8 cellular contexts compared by ENCODE assay signal in genomic region chr12:56266634-56267442, GRCh38. TPM values are rescaled to one million over a fixed set of nuclear protein-coding genes. Genes with fewer than 3 reads are reported as not detected.
DNase-seq lines count a peak whose midpoint lies in the region; ATAC-seq and TF ChIP-seq lines count a peak whose summit lies in the region.

Gene COQ10A, plus strand, starts transcription at chr12:56266942. Its CDS starts 177 bp downstream, at chr12:56267119.

- H3K27me3 Mint-ChIP-seq in activated naive CD8-positive, alpha-beta T cell treated with anti-CD3 and anti-CD28 coated beads, Interleukin-2, amount 10 ng/mL, durations not matched to agents 7 days and 5 days: no peaks in the 10 kb centered on the region

- POLR2A ChIA-PET in activated naive CD8-positive, alpha-beta T cell treated with anti-CD3 and anti-CD28 coated beads, Interleukin-2, amount 10 ng/mL, durations not matched to agents 7 days and 5 days (lab: Charles Lee): interaction anchor here (0.6 to 1.8 kb wide), 19 partner anchors 9 to 182 kb away, joined by 3 to 16 read pairs (median 4); partner anchors contain the start of genes ANKRD52, CNPY2, CS and IL23A

- H3K4me3 Mint-ChIP-seq in activated naive CD8-positive, alpha-beta T cell treated with anti-CD3 and anti-CD28 coated beads, Interleukin-2, amount 10 ng/mL, durations not matched to agents 7 days and 5 days: peak within 1 kb of the TSS; percentile 95

- no peaks in the 10 kb centered on the region for H3K79me2 ChIP-seq in SU-DHL-6 (ENCODE audit: insufficient read depth, low read length)

- H3K4me3 ChIP-seq in GM12865 (ENCODE audit: low read depth, low read length): peak within 1 kb of the TSS; percentile 65
- peak within 1 kb of the TSS; percentile 77 for H3K4me3 ChIP-seq in SU-DHL-6 (ENCODE audit: insufficient read depth, low read length, poor library complexity, severe bottlenecking)
- peak within 1 kb of the TSS; percentile 76 for H3K4me3 ChIP-seq in ovary
- peak within 1 kb of the TSS; percentile 8 to 69 (median 53) for H3K4me3 ChIP-seq in thyroid gland (replicated peaks in 1 of 3)

- peak within 1 kb of the TSS; percentile 91 for H2AFZ ChIP-seq in SU-DHL-6 (ENCODE audit: low read depth, low read length, severe bottlenecking)

- H3K9ac ChIP-seq in SU-DHL-6 (ENCODE audit: low read length): peak within 1 kb of the TSS; percentile 74

- H3K9me3 ChIP-seq in SU-DHL-6 (ENCODE audit: insufficient read depth, low read length) (no peaks in the 10 kb centered on the region), ovary (no peaks in the 10 kb centered on the region), thyroid gland (no peaks in the 10 kb centered on the region)

- peak within 1 kb of the TSS; percentile 82 for H3K27ac Mint-ChIP-seq in activated naive CD8-positive, alpha-beta T cell treated with anti-CD3 and anti-CD28 coated beads, Interleukin-2, amount 10 ng/mL, durations not matched to agents 7 days and 5 days

- H3K27ac ChIP-seq in SU-DHL-6 (ENCODE audit: low read depth, low read length) (peak within 1 kb of the TSS; percentile 75), ovary (peak within 1 kb of the TSS; percentile 89 to 93), thyroid gland (peak within 1 kb of the TSS; percentile 86 to 91 (median 89))

- DNase-seq in GM12865 (ENCODE audit: low read depth): peak; percentile 89
- peak; percentile 75 for DNase-seq in NCI-H1092 treated with DMSO at 0.1 percent for 48 hours (lab: John Stamatoyannopoulos, UW)
- DNase-seq in activated naive CD8-positive, alpha-beta T cell treated with anti-CD3 and anti-CD28 coated beads, Interleukin-2, amount 10 ng/mL, durations not matched to agents 7 days and 5 days: peak; percentile 91
- DNase-seq in Right ventricle myocardium inferior (ENCODE audit: missing footprints): peak; percentile 94
- peak; percentile 90 to 93 (median 92) for DNase-seq in ovary
- DNase-seq in thyroid gland: peak; percentile 91 to 94

- no peaks in the 10 kb centered on the region for H3K9me3 Mint-ChIP-seq in activated naive CD8-positive, alpha-beta T cell treated with anti-CD3 and anti-CD28 coated beads, Interleukin-2, amount 10 ng/mL, durations not matched to agents 7 days and 5 days

- no peak for TF ChIP-seq EP300 in ovary (IDR thresholded peaks at IDR 0.05)

- TF ChIP-seq POLR2A in ovary (IDR thresholded peaks at IDR 0.05): peak; percentile 91
- peak; percentile 37 to 91 for TF ChIP-seq POLR2A in thyroid gland (IDR thresholded peaks at IDR 0.05)

- TF ChIP-seq CTCF in GM12865 (IDR thresholded peaks at IDR 0.05; ENCODE audit: insufficient read depth, low read depth, low read length, missing control alignments) (peak; percentile 56), SU-DHL-6 (IDR thresholded peaks at IDR 0.05; ENCODE audit: insufficient read depth, low read length, poor library complexity, severe bottlenecking) (peak; percentile 25), ovary (IDR thresholded peaks at IDR 0.05) (peak; percentile 70 to 88 (median 84)), thyroid gland (IDR thresholded peaks at IDR 0.05) (peak in 5 of 6 experiments; percentile 24 to 81 (median 74))

- no peaks in the 10 kb centered on the region for H4K20me1 ChIP-seq in SU-DHL-6 (ENCODE audit: low read depth, low read length)

- H3K36me3 Mint-ChIP-seq in activated naive CD8-positive, alpha-beta T cell treated with anti-CD3 and anti-CD28 coated beads, Interleukin-2, amount 10 ng/mL, durations not matched to agents 7 days and 5 days: peaks cover 1% of the 10 kb centered on the region

- peaks cover 16% of the 10 kb centered on the region for H3K4me1 Mint-ChIP-seq in activated naive CD8-positive, alpha-beta T cell treated with anti-CD3 and anti-CD28 coated beads, Interleukin-2, amount 10 ng/mL, durations not matched to agents 7 days and 5 days

- H3F3A ChIP-seq in SU-DHL-6 (ENCODE audit: insufficient read depth): peaks cover 34% of the 10 kb centered on the region

- peak within 1 kb of the TSS; percentile 98 for H3K4me2 ChIP-seq in SU-DHL-6 (ENCODE audit: low read depth, low read length, poor library complexity, severe bottlenecking)

- H3K9me2 ChIP-seq in SU-DHL-6 (replicated peaks; ENCODE audit: insufficient read depth, low read length): no peaks in the 10 kb centered on the region

- intact Hi-C loops in Right ventricle myocardium inferior (cut with DNase I): loop anchor here (2.0 kb wide), 1 partner anchor 34 kb away; the partner anchor contains the start of gene CS
- intact Hi-C loops in ovary (cut with DNase I): no loop called here
- intact Hi-C loops in thyroid gland (cut with DNase I): no loop called here

- WGBS in ovary, 3 donors: 0 to 1% (median 0%) methylated on average over 66 to 71 of the region's 71 CpGs
- WGBS in thyroid gland, 2 donors: 0 to 1% methylated on average over 24 to 55 of the region's 71 CpGs

- no peaks in the 10 kb centered on the region for H3K27me3 ChIP-seq in SU-DHL-6 (ENCODE audit: low read length)
- H3K27me3 ChIP-seq in ovary: no peaks in the 10 kb centered on the region
- no peaks in the 10 kb centered on the region for H3K27me3 ChIP-seq in thyroid gland

- peaks cover 6% of the 10 kb centered on the region for H3K4me1 ChIP-seq in ovary (ENCODE audit: insufficient read depth)
- H3K4me1 ChIP-seq in thyroid gland: peaks cover 4 to 13% of the 10 kb centered on the region in 2 donors

- ATAC-seq in HG02610 (IDR thresholded peaks at IDR 0.05; ENCODE audit: unreplicated experiment) (peak; percentile 91), Right ventricle myocardium inferior (peak; percentile 95)
- ATAC-seq in activated naive CD8-positive, alpha-beta T cell treated with anti-CD3 and anti-CD28 coated beads, Interleukin-2, amount 10 ng/mL, durations not matched to agents 7 days and 5 days (ENCODE audit: low read depth): peak; percentile 92

- H3K36me3 ChIP-seq in SU-DHL-6 (ENCODE audit: low read length): 0 out of 2 replicates have a peak, but pooled peaks cover 6% of the 10 kb centered on the region
- no peaks in the 10 kb centered on the region for H3K36me3 ChIP-seq in ovary
- H3K36me3 ChIP-seq in thyroid gland: peaks cover 4 to 7% of the 10 kb centered on the region in 2 donors

RNA-seq across cellular contexts. Expression of gene COQ10A, which starts in this region (rescaled TPM):
- total RNA-seq in activated naive CD8-positive, alpha-beta T cell treated with anti-CD3 and anti-CD28 coated beads, Interleukin-2, amount 10 ng/mL, durations not matched to agents 7 days and 5 days: 10 to 100 TPM; 23.3 to 26.0 TPM
- total RNA-seq in Right ventricle myocardium inferior (130 TPM), ovary (10 to 100 TPM; 11.3 to 31.1 (median 14.9) TPM), thyroid gland (10 to 100 TPM; 11.3 to 28.7 (median 19.7) TPM)
- polyA plus RNA-seq in ovary: 10 to 100 TPM; 13.8 to 20.5 TPM

Comparison
In these comparisons a context has a peak if more than half of its experiments do, and no peak if none do; other contexts are left out.
1. Peak in every context shown above with its lines: DNase-seq, ATAC-seq, H3K4me3 ChIP-seq and H3K27ac ChIP-seq.
2. CTCF ChIP-seq: peak in every context shown above with its lines; median percentile 84 in ovary; 74 in thyroid gland; 56 in GM12865; 25 in SU-DHL-6.